ENCODE assay signal across 16 cellular contexts in genomic region chr9:14395300-14396082, GRCh38.
DNase-seq lines count a peak whose midpoint lies in the region; ATAC-seq and TF ChIP-seq lines count a peak whose summit lies in the region.
"Had no signal": no experiment of that assay in that cellular context is flagged by ENCODE, and none has a peak within 500 bp of the region (broad histone marks: within the 10 kb centered on the region; RNA-seq: fewer than 3 reads in every experiment).

No MANE protein-coding gene starts in this region.

- TF ChIP-seq POLR2A in ovary (IDR thresholded peaks at IDR 0.05): no peak
- no peak for TF ChIP-seq POLR2A in uterus (IDR thresholded peaks at IDR 0.05)

- H3K27ac ChIP-seq in ovary: no peak overlapping the region
- no peak overlapping the region for H3K27ac ChIP-seq in tibial artery
- H3K27ac ChIP-seq in uterus: no peak overlapping the region
- H3K27ac ChIP-seq: HL-60 had no signal

- TF ChIP-seq EP300 in ovary (IDR thresholded peaks at IDR 0.05): no peak

- DNase-seq in DMS 273 (lab: John Stamatoyannopoulos, UW; ENCODE audit: unreplicated experiment) (peak; percentile 96), SK-N-DZ (ENCODE audit: low spot score) (peak; percentile 63), Right ventricle myocardium superior (peak; percentile 59), ovary (peak; percentile 47 to 66 (median 47)), NCI-H1930 (lab: John Stamatoyannopoulos, UW) (no peak), tibial artery (no peak), uterus (no peak)
- DNase-seq: activated CD8-positive, alpha-beta T cell treated with anti-CD3 and anti-CD28 coated beads for 36 hours; amniotic stem cell; dermis blood vessel endothelial cell; DMS53; NCI-H187 treated with DMSO at 0.1 percent for 48 hours; SHP77; T1000 had no signal

- intact Hi-C loops in Right ventricle myocardium superior (cut with DNase I) (no loop called here), ovary (cut with DNase I) (no loop called here), tibial artery (cut with DNase I; ENCODE audit: low total_unique reads) (no loop called here), uterus (cut with DNase I; ENCODE audit: low total_unique reads) (no loop called here)

- TF ChIP-seq CTCF in ovary (IDR thresholded peaks at IDR 0.05) (no peak), tibial artery (IDR thresholded peaks at IDR 0.05) (no peak), uterus (IDR thresholded peaks at IDR 0.05) (no peak)

- no peaks in the 10 kb centered on the region for H3K36me3 ChIP-seq in ovary
- no peaks in the 10 kb centered on the region for H3K36me3 ChIP-seq in tibial artery
- H3K36me3 ChIP-seq in uterus: no peaks in the 10 kb centered on the region

- peak; percentile 74 for ATAC-seq in Right ventricle myocardium superior (ENCODE audit: poor library complexity)
- ATAC-seq in HG03442 (IDR thresholded peaks at IDR 0.05; ENCODE audit: unreplicated experiment): no peak
- ATAC-seq: activated CD8-positive, alpha-beta T cell treated with anti-CD3 and anti-CD28 coated beads for 36 hours had no signal

- H3K9me3 ChIP-seq in ovary: peaks cover 0 to 3% of the 10 kb centered on the region in 2 donors
- H3K9me3 ChIP-seq in tibial artery: peaks cover 2 to 4% (median 3%) of the 10 kb centered on the region in 3 donors
- no peaks in the 10 kb centered on the region for H3K9me3 ChIP-seq in uterus

- WGBS in ovary, 3 donors: 25 to 50% (median 31%) methylated on average over 11 of the region's 11 CpGs

- H3K4me3 ChIP-seq in ovary (no peak overlapping the region), tibial artery (no peak overlapping the region), uterus (no peak overlapping the region)

- H3K27me3 ChIP-seq in ovary (no peaks in the 10 kb centered on the region), tibial artery (no peaks in the 10 kb centered on the region), uterus (no peaks in the 10 kb centered on the region)

- H3K4me1 ChIP-seq in ovary (ENCODE audit: insufficient read depth) (peaks cover under 1% of the 10 kb centered on the region), tibial artery (peaks cover 0 to 10% (median 2%) of the 10 kb centered on the region in 4 donors), uterus (no peaks in the 10 kb centered on the region)

Comparison
In these comparisons a context has a peak if more than half of its experiments do, and no peak if none do; other contexts are left out.
1. DNase-seq: peak in DMS 273 (single experiment), SK-N-DZ (single experiment), Right ventricle myocardium superior (single experiment) and ovary (5 of 5); none in NCI-H1930 (0 of 2), tibial artery (0 of 2) and uterus (0 of 2).